Comparison of ENCODE assay signal across 19 cellular contexts in the genomic region with DNA sequence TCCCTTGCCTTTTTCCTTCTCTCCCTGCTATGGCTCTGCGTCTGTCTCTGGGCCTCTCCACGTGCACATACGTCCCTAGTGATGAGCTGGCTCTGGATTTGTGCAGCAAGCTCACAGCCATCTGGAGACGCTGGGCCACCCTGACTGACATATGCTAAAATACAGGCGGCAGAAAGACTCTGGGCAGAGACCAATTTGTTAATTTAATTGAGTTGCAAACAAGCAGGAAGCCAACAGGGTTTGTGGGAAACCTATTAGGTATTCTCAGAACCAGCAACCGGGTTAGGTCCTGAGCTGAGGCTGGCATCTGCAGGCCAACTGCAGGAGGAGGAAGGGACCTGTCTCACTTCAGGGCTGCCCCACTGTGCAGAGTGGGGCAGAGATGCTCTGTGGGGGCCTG.
"Had no signal": no experiment of that assay in that cellular context is flagged by ENCODE, and none has a peak within 500 bp of the region (broad histone marks: within the 10 kb centered on the region; RNA-seq: fewer than 3 reads in every experiment).

No MANE protein-coding gene starts in this region.

- H3K4me3 ChIP-seq: esophagus squamous epithelium, mucosa of descending colon, right atrium auricular region, skin epidermis, testis, upper lobe of right lung had no signal

- H3K9me3 Mint-ChIP-seq: activated T-helper 1 cell treated with anti-CD3 and anti-CD28 coated beads, Interleukin-12 subunit alpha, Interleukin-12 subunit beta, Interleukin-2, Interleukin-4 antibody, amounts not matched to agents 30 ng/mL and 10 ng/mL and 1 ng/mL, durations not matched to agents 14 hours and 24 hours and 36 hours; natural killer cell; stimulated activated naive CD8-positive, alpha-beta T cell treated with anti-CD3 and anti-CD28 coated beads, Interleukin-15, amount 100 ng/mL, for 72 hours had no signal

- H3K27ac Mint-ChIP-seq: activated CD8-positive, alpha-beta T cell treated with anti-CD3 and anti-CD28 coated beads, Interleukin-2, amount 10 ng/mL, durations not matched to agents 7 days and 5 days; activated T-helper 1 cell treated with anti-CD3 and anti-CD28 coated beads, Interleukin-12 subunit alpha, Interleukin-12 subunit beta, Interleukin-2, Interleukin-4 antibody, amounts not matched to agents 30 ng/mL and 10 ng/mL and 1 ng/mL, durations not matched to agents 14 hours and 24 hours and 36 hours; natural killer cell had no signal

- H3K4me1 Mint-ChIP-seq: stimulated activated naive CD8-positive, alpha-beta T cell treated with anti-CD3 and anti-CD28 coated beads, Interleukin-15, amount 100 ng/mL, for 72 hours had no signal

- H3K4me3 Mint-ChIP-seq: activated CD8-positive, alpha-beta T cell treated with anti-CD3 and anti-CD28 coated beads, Interleukin-2, amount 10 ng/mL, durations not matched to agents 7 days and 5 days; activated T-helper 1 cell treated with anti-CD3 and anti-CD28 coated beads, Interleukin-12 subunit alpha, Interleukin-12 subunit beta, Interleukin-2, Interleukin-4 antibody, amounts not matched to agents 30 ng/mL and 10 ng/mL and 1 ng/mL, durations not matched to agents 14 hours and 24 hours and 36 hours; natural killer cell; stimulated activated naive CD8-positive, alpha-beta T cell treated with anti-CD3 and anti-CD28 coated beads, Interleukin-15, amount 100 ng/mL, for 72 hours had no signal

- DNase-seq: activated CD4-positive, alpha-beta T cell treated with anti-CD3 and anti-CD28 coated beads for 4 hours; activated CD8-positive, alpha-beta memory T cell treated with anti-CD3 and anti-CD28 coated beads, Interleukin-2, amount 50 U/mL, for 48 hours; activated CD8-positive, alpha-beta T cell treated with anti-CD3 and anti-CD28 coated beads, Interleukin-2, amount 10 ng/mL, durations not matched to agents 7 days and 5 days; activated naive CD4-positive, alpha-beta T cell; aorta; esophagus squamous epithelium; foreskin fibroblast; left cardiac atrium; mammary epithelial cell; mucosa of descending colon; natural killer cell; nucleus accumbens; stimulated activated CD4-positive, alpha-beta T cell treated with anti-CD3 and anti-CD28 coated beads, Interleukin-4, amount 100 ng/mL, for 4 hours; stimulated activated naive CD8-positive, alpha-beta T cell treated with anti-CD3 and anti-CD28 coated beads, Interleukin-15, amount 100 ng/mL, for 72 hours; testis; upper lobe of right lung had no signal

- ATAC-seq: activated CD8-positive, alpha-beta T cell treated with anti-CD3 and anti-CD28 coated beads, Interleukin-2, amount 10 ng/mL, durations not matched to agents 7 days and 5 days; left cardiac atrium; mucosa of descending colon; natural killer cell; stimulated activated naive CD8-positive, alpha-beta T cell treated with anti-CD3 and anti-CD28 coated beads, Interleukin-15, amount 100 ng/mL, for 72 hours; upper lobe of right lung had no signal

- H3K27me3 Mint-ChIP-seq: stimulated activated naive CD8-positive, alpha-beta T cell treated with anti-CD3 and anti-CD28 coated beads, Interleukin-15, amount 100 ng/mL, for 72 hours had no signal

- H3K27me3 ChIP-seq: right atrium auricular region, testis, upper lobe of right lung had no signal

- H3K36me3 ChIP-seq: esophagus squamous epithelium, right atrium auricular region, upper lobe of right lung had no signal

- H3K27ac ChIP-seq: esophagus squamous epithelium, right atrium auricular region, skin epidermis, testis, upper lobe of right lung had no signal

- H3K9me3 ChIP-seq: esophagus squamous epithelium, mucosa of descending colon, right atrium auricular region, testis, upper lobe of right lung had no signal
